Comparison of ENCODE assay signal across 2 cellular contexts in genomic region chr20:56859039-56859750, GRCh38.
A peak's percentile ranks its signal among the peaks of the same experiment; 100 is the strongest.
TF ChIP-seq lines count a peak whose summit lies in the region.

No MANE protein-coding gene starts in this region.

TF ChIP-seq in H1, 55 proteins besides CTCF, POLR2A, EP300 and RAD21 (continued from another document):
- TF ChIP-seq RXRA (IDR thresholded peaks at IDR 0.05; ENCODE audit: insufficient read depth, low read depth, low read length) (no peak), RFX5 (IDR thresholded peaks at IDR 0.05; ENCODE audit: borderline replicate concordance, low read depth, low read length) (no peak), E2F6 (IDR thresholded peaks at IDR 0.05) (peak; percentile 73; the same call in 1 of the 2 replicates), NRF1 (IDR thresholded peaks at IDR 0.05; ENCODE audit: low read depth, low read length) (no peak), JUND (IDR thresholded peaks at IDR 0.05; ENCODE audit: low read length) (no peak), FOSL1 (IDR thresholded peaks at IDR 0.05; ENCODE audit: insufficient read depth, low read depth, low read length) (no peak), MAX (IDR thresholded peaks at IDR 0.05) (peak; percentile 78), HDAC2 (IDR thresholded peaks at IDR 0.05; ENCODE audit: borderline replicate concordance in 1 of 2, low read depth in 2 of 2, low read length in 2 of 2) (no peak)

TF ChIP-seq in GM12891, 5 proteins besides CTCF, POLR2A, EP300 and RAD21 (continued from another document):
- no peak for TF ChIP-seq POLR2AphosphoS5 (IDR thresholded peaks at IDR 0.05; ENCODE audit: low read depth, low read length)
- TF ChIP-seq POU2F2 (IDR thresholded peaks at IDR 0.05; ENCODE audit: low read depth, low read length) = no peak
- no peak for TF ChIP-seq TAF1 (IDR thresholded peaks at IDR 0.05; ENCODE audit: low read depth, low read length)
TF ChIP-seq in GM12891: peak in this region for 0.
